In genomic region chr9:128885798-128886197, GRCh38 we compare ENCODE assay signal across 10 cellular contexts. TPM values are rescaled to one million over a fixed set of nuclear protein-coding genes. Genes with fewer than 3 reads are reported as not detected.
DNase-seq lines count a peak whose midpoint lies in the region; ATAC-seq and TF ChIP-seq lines count a peak whose summit lies in the region.
"Had no signal": no experiment of that assay in that cellular context is flagged by ENCODE, and none has a peak within 500 bp of the region (broad histone marks: within the 10 kb centered on the region; RNA-seq: fewer than 3 reads in every experiment).

No MANE protein-coding gene starts in this region.

- in situ Hi-C loops in G401 (cut with HindIII; ENCODE audit: low sequenced_read_pairs): no loop called here

- DNase-seq in G401 (ENCODE audit: low spot score): peak; percentile 41
- DNase-seq in RWPE1 (ENCODE audit: low spot score): no peak
- DNase-seq in left ventricle myocardium superior: peak; percentile 60
- DNase-seq in sigmoid colon: no peak
- no peak for DNase-seq in stimulated activated CD4-positive, alpha-beta T cell treated with anti-CD3 and anti-CD28 coated beads, Interleukin-4, amount 100 ng/mL, for 24 hours
- no peak for DNase-seq in BE2C
- DNase-seq: NCI-H226, T1000 had no signal

- H3K27ac ChIP-seq in RWPE1: peak overlapping the region; percentile 100
- H3K27ac ChIP-seq in sigmoid colon: peak overlapping the region in 3 of 4 donors; percentile 65 to 99 (median 99)
- H3K27ac ChIP-seq: neutrophil had no signal

- no peaks in the 10 kb centered on the region for H3K27me3 ChIP-seq in sigmoid colon
- H3K27me3 ChIP-seq in BE2C: no peaks in the 10 kb centered on the region
- H3K27me3 ChIP-seq: neutrophil had no signal

- no peak for ATAC-seq in left ventricle myocardium superior
- ATAC-seq in HG02840 (IDR thresholded peaks at IDR 0.05; ENCODE audit: low FRiP score, unreplicated experiment): no peak

- peaks cover 0 to 73% (median 70%) of the 10 kb centered on the region in 4 donors for H3K4me1 ChIP-seq in sigmoid colon
- no peaks in the 10 kb centered on the region for H3K4me1 ChIP-seq in BE2C

- TF ChIP-seq EP300 in sigmoid colon (IDR thresholded peaks at IDR 0.05): no peak

- H3K36me3 ChIP-seq in sigmoid colon (peaks cover 6 to 41% (median 16%) of the 10 kb centered on the region in 4 donors), BE2C (peaks cover 36% of the 10 kb centered on the region)

- WGBS in sigmoid colon, 2 donors: 88 to 93% methylated on average over 15 of the region's 15 CpGs

- POLR2A ChIA-PET in RWPE1 (lab: Yijun Ruan, JAX; ENCODE audit: low non-redundant PET): no interaction called here

- H3K9me3 ChIP-seq in sigmoid colon (no peaks in the 10 kb centered on the region), BE2C (no peaks in the 10 kb centered on the region)
- H3K9me3 ChIP-seq: neutrophil had no signal

- TF ChIP-seq CTCF in RWPE1 (conservative IDR thresholded peaks at IDR 0.05; ENCODE audit: low read depth) (no peak), sigmoid colon (IDR thresholded peaks at IDR 0.05) (no peak), BE2C (IDR thresholded peaks at IDR 0.05; ENCODE audit: low read depth, low read length) (no peak)

- no peak for TF ChIP-seq POLR2A in sigmoid colon (IDR thresholded peaks at IDR 0.05)

- H3K4me3 ChIP-seq in sigmoid colon (no peak overlapping the region), BE2C (ENCODE audit: low read depth, low read length) (no peak overlapping the region)

- CTCF ChIA-PET in RWPE1 (lab: Yijun Ruan, JAX): no interaction called here

- intact Hi-C loops in left ventricle myocardium superior (cut with micrococcal nuclease): no loop called here
- intact Hi-C loops in sigmoid colon (cut with DNase I): no loop called here

RNA-seq across cellular contexts. Expression of gene LRRC8A, which starts 3.9 kb away (rescaled TPM):
- 19.6 and 38.7 TPM in 2 replicates for total RNA-seq in G401 (2014; rRNA removed; shearing (Covaris generic))
- total RNA-seq in left ventricle myocardium superior: 21.6 TPM
- 10 to 100 TPM; 26.0 to 59.5 (median 37.4) TPM for total RNA-seq in sigmoid colon
- polyA plus RNA-seq in sigmoid colon: 10 to 100 TPM in 1 of 3 donors, 1 to 10 TPM in 2; 4.8 to 25.2 (median 8.8) TPM
- polyA plus RNA-seq in BE2C (2012; ENCODE audit: insufficient read depth, insufficient read length, low read depth): 66.4 TPM

RNA-seq across cellular contexts. Expression of gene KYAT1, which starts 4.0 kb away (rescaled TPM):
- total RNA-seq in G401 (2014; rRNA removed; shearing (Covaris generic)): 10.5 and 14.8 TPM in 2 replicates
- 16.6 TPM for total RNA-seq in left ventricle myocardium superior
- 1 to 10 TPM; 3.9 to 8.0 (median 5.2) TPM for total RNA-seq in sigmoid colon
- polyA plus RNA-seq in sigmoid colon: 1 to 10 TPM in 1 of 3 donors, under 1 TPM in 2; 0.60 to 4.5 (median 0.92) TPM
- polyA plus RNA-seq in BE2C (2012; ENCODE audit: insufficient read depth, insufficient read length, low read depth): 9.9 TPM

RNA-seq across cellular contexts. Expression of gene PHYHD1, which starts 35.0 kb away (rescaled TPM):
- 13.8 and 17.6 TPM in 2 replicates for total RNA-seq in G401 (2014; rRNA removed; shearing (Covaris generic))
- total RNA-seq in left ventricle myocardium superior (39.7 TPM), sigmoid colon (10 to 100 TPM; 15.5 to 30.5 (median 20.1) TPM)
- polyA plus RNA-seq in sigmoid colon: 10 to 100 TPM in 1 of 3 donors, 1 to 10 TPM in 2; 1.6 to 13.2 (median 8.1) TPM
- 1.5 TPM for polyA plus RNA-seq in BE2C (2012; ENCODE audit: insufficient read depth, insufficient read length, low read depth)

RNA-seq across cellular contexts. Expression of gene SPOUT1, which starts 56.2 kb away (rescaled TPM):
- 31.3 and 40.1 TPM in 2 replicates for total RNA-seq in G401 (2014; rRNA removed; shearing (Covaris generic))
- total RNA-seq in left ventricle myocardium superior (13.5 TPM), sigmoid colon (10 to 100 TPM; 12.1 to 31.6 (median 25.9) TPM)
- 10 to 100 TPM in 1 of 3 donors, 1 to 10 TPM in 2; 4.8 to 28.1 (median 5.8) TPM for polyA plus RNA-seq in sigmoid colon
- 108 TPM for polyA plus RNA-seq in BE2C (2012; ENCODE audit: insufficient read depth, insufficient read length, low read depth)

Comparison
In these comparisons a context has a peak if more than half of its experiments do, and no peak if none do; other contexts are left out.
1. DNase-seq: peak in G401 (single experiment) and left ventricle myocardium superior (single experiment); none in RWPE1 (single experiment), sigmoid colon (single experiment), stimulated activated CD4-positive, alpha-beta T cell treated with anti-CD3 and anti-CD28 coated beads, Interleukin-4, amount 100 ng/mL, for 24 hours (single experiment) and BE2C (single experiment).